1 cellular context compared by ENCODE assay signal in the genomic region with DNA sequence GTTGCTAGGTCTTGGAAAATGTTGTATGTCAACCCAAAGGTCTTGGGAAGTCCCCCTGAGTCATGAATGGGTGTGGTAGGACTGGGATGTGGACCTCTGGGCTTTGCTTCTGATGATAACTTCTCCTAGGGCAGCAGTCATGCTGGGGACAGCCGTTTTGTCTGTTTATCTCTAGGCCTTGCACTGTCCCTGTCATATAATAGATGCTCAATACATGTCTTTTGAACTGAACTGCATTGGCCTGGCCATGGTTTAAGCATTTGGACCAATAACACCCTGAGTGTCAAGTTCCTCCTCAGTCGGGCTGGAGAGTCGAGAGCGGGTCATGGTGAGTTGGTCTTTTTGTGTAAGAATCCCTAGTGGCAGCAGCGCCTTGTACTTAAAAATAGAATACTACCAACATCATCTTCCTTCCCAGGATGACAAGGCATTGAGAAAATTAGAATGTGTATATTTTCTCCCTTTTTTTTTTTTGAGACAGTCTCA.
TF ChIP-seq lines count a peak whose summit lies in the region.

No MANE protein-coding gene starts in this region.

TF ChIP-seq in K562, 482 proteins besides CTCF, POLR2A, EP300 and RAD21 (continued from another document and continues in another):
- TF ChIP-seq ZNF592 (IDR thresholded peaks at IDR 0.05): peak; percentile 93
- TF ChIP-seq THAP7 (CRISPR knock-in tag; IDR thresholded peaks at IDR 0.05): no peak
- TF ChIP-seq, protein P1, sequence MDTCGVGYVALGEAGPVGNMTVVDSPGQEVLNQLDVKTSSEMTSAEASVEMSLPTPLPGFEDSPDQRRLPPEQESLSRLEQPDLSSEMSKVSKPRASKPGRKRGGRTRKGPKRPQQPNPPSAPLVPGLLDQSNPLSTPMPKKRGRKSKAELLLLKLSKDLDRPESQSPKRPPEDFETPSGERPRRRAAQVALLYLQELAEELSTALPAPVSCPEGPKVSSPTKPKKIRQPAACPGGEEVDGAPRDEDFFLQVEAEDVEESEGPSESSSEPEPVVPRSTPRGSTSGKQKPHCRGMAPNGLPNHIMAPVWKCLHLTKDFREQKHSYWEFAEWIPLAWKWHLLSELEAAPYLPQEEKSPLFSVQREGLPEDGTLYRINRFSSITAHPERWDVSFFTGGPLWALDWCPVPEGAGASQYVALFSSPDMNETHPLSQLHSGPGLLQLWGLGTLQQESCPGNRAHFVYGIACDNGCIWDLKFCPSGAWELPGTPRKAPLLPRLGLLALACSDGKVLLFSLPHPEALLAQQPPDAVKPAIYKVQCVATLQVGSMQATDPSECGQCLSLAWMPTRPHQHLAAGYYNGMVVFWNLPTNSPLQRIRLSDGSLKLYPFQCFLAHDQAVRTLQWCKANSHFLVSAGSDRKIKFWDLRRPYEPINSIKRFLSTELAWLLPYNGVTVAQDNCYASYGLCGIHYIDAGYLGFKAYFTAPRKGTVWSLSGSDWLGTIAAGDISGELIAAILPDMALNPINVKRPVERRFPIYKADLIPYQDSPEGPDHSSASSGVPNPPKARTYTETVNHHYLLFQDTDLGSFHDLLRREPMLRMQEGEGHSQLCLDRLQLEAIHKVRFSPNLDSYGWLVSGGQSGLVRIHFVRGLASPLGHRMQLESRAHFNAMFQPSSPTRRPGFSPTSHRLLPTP (IDR thresholded peaks at IDR 0.05; ENCODE audit: borderline replicate concordance, extremely low read depth, insufficient read length): no peak
- no peak for TF ChIP-seq PCBP2 (IDR thresholded peaks at IDR 0.05; ENCODE audit: low read depth, low read length, poor library complexity, severe bottlenecking)
- TF ChIP-seq ZBTB34 (CRISPR knock-in tag; IDR thresholded peaks at IDR 0.05): no peak
- TF ChIP-seq, protein P2, sequence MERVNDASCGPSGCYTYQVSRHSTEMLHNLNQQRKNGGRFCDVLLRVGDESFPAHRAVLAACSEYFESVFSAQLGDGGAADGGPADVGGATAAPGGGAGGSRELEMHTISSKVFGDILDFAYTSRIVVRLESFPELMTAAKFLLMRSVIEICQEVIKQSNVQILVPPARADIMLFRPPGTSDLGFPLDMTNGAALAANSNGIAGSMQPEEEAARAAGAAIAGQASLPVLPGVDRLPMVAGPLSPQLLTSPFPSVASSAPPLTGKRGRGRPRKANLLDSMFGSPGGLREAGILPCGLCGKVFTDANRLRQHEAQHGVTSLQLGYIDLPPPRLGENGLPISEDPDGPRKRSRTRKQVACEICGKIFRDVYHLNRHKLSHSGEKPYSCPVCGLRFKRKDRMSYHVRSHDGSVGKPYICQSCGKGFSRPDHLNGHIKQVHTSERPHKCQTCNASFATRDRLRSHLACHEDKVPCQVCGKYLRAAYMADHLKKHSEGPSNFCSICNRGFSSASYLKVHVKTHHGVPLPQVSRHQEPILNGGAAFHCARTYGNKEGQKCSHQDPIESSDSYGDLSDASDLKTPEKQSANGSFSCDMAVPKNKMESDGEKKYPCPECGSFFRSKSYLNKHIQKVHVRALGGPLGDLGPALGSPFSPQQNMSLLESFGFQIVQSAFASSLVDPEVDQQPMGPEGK (CRISPR knock-in tag; IDR thresholded peaks at IDR 0.05; ENCODE audit: borderline replicate concordance): no peak
- TF ChIP-seq, protein P3, sequence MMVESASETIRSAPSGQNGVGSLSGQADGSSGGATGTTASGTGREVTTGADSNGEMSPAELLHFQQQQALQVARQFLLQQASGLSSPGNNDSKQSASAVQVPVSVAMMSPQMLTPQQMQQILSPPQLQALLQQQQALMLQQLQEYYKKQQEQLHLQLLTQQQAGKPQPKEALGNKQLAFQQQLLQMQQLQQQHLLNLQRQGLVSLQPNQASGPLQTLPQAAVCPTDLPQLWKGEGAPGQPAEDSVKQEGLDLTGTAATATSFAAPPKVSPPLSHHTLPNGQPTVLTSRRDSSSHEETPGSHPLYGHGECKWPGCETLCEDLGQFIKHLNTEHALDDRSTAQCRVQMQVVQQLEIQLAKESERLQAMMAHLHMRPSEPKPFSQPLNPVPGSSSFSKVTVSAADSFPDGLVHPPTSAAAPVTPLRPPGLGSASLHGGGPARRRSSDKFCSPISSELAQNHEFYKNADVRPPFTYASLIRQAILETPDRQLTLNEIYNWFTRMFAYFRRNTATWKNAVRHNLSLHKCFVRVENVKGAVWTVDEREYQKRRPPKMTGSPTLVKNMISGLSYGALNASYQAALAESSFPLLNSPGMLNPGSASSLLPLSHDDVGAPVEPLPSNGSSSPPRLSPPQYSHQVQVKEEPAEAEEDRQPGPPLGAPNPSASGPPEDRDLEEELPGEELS (CRISPR knock-in tag; IDR thresholded peaks at IDR 0.05; ENCODE audit: borderline replicate concordance): no peak
- TF ChIP-seq CTCFL (IDR thresholded peaks at IDR 0.05; ENCODE audit: borderline replicate concordance, insufficient read depth, low read depth, low read length, poor library complexity, severe bottlenecking): no peak
- TF ChIP-seq ZNF133 (CRISPR knock-in tag; IDR thresholded peaks at IDR 0.05): no peak
- TF ChIP-seq ZNF551 (CRISPR knock-in tag; IDR thresholded peaks at IDR 0.05): no peak
- no peak for TF ChIP-seq SRSF9 (IDR thresholded peaks at IDR 0.05; ENCODE audit: borderline replicate concordance, low read depth, low read length)
- TF ChIP-seq, protein P4, sequence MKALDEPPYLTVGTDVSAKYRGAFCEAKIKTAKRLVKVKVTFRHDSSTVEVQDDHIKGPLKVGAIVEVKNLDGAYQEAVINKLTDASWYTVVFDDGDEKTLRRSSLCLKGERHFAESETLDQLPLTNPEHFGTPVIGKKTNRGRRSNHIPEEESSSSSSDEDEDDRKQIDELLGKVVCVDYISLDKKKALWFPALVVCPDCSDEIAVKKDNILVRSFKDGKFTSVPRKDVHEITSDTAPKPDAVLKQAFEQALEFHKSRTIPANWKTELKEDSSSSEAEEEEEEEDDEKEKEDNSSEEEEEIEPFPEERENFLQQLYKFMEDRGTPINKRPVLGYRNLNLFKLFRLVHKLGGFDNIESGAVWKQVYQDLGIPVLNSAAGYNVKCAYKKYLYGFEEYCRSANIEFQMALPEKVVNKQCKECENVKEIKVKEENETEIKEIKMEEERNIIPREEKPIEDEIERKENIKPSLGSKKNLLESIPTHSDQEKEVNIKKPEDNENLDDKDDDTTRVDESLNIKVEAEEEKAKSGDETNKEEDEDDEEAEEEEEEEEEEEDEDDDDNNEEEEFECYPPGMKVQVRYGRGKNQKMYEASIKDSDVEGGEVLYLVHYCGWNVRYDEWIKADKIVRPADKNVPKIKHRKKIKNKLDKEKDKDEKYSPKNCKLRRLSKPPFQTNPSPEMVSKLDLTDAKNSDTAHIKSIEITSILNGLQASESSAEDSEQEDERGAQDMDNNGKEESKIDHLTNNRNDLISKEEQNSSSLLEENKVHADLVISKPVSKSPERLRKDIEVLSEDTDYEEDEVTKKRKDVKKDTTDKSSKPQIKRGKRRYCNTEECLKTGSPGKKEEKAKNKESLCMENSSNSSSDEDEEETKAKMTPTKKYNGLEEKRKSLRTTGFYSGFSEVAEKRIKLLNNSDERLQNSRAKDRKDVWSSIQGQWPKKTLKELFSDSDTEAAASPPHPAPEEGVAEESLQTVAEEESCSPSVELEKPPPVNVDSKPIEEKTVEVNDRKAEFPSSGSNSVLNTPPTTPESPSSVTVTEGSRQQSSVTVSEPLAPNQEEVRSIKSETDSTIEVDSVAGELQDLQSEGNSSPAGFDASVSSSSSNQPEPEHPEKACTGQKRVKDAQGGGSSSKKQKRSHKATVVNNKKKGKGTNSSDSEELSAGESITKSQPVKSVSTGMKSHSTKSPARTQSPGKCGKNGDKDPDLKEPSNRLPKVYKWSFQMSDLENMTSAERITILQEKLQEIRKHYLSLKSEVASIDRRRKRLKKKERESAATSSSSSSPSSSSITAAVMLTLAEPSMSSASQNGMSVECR (CRISPR knock-in tag; IDR thresholded peaks at IDR 0.05): no peak
- TF ChIP-seq ZNF717 (CRISPR knock-in tag; IDR thresholded peaks at IDR 0.05): no peak
- TF ChIP-seq ZC3H4 (CRISPR knock-in tag; IDR thresholded peaks at IDR 0.05; ENCODE audit: borderline replicate concordance): no peak
- TF ChIP-seq FOXA3 (CRISPR knock-in tag; conservative IDR thresholded peaks at IDR 0.05 in 1 of 2, IDR thresholded peaks at IDR 0.05 in 1 of 2): no peak
- no peak for TF ChIP-seq TEAD1 (CRISPR knock-in tag; IDR thresholded peaks at IDR 0.05)
- TF ChIP-seq HDAC1 (IDR thresholded peaks at IDR 0.05): peak in 1 of 2 experiments; percentile 81; a peak in 2 of 4 replicates
- no peak for TF ChIP-seq GATAD2B (IDR thresholded peaks at IDR 0.05; ENCODE audit: borderline replicate concordance)
- TF ChIP-seq ELK1 (CRISPR knock-in tag; IDR thresholded peaks at IDR 0.05): no peak
- no peak for TF ChIP-seq MTA3 (IDR thresholded peaks at IDR 0.05; ENCODE audit: borderline replicate concordance)
- TF ChIP-seq POLR2B (IDR thresholded peaks at IDR 0.05; ENCODE audit: low read depth, partially characterized antibody): no peak
- TF ChIP-seq TAL1 (IDR thresholded peaks at IDR 0.05): peak; percentile 61; the same call in 1 of the 2 replicates
- TF ChIP-seq ZBTB43 (CRISPR knock-in tag; IDR thresholded peaks at IDR 0.05): no peak
- TF ChIP-seq MCM5 (IDR thresholded peaks at IDR 0.05; ENCODE audit: low read depth): no peak
- no peak for TF ChIP-seq FUS (optimal IDR thresholded peaks at IDR 0.05; ENCODE audit: low read depth, low read length)
